19 cellular contexts compared by ENCODE assay signal in genomic region chr2:3486047-3487027, GRCh38.
"Had no signal": no experiment of that assay in that cellular context is flagged by ENCODE, and none has a peak within 500 bp of the region (broad histone marks: within the 10 kb centered on the region; RNA-seq: fewer than 3 reads in every experiment).

No MANE protein-coding gene starts in this region.

- H3K27ac ChIP-seq: adrenal gland, coronary artery, esophagus muscularis mucosa, hepatocyte, left lung, ovary, vagina, WERI-Rb-1 had no signal

- H3K27me3 Mint-ChIP-seq: stimulated activated naive B cell treated with anti-CD40 and anti-IgM and Interleukin-4, amounts not matched to agents 10 μg/mL and 1 μg/mL and 100 μg/mL, for 72 hours; T-helper 17 cell had no signal

- H3K9me3 Mint-ChIP-seq: activated T-helper 2 cell treated with anti-CD3 and anti-CD28 coated beads, Interferon-gamma antibody, Interleukin-2, Interleukin-4, amounts not matched to agents 10 μg/mL and 5 μg/mL and 100 μg/mL, durations not matched to agents 14 hours and 24 hours and 36 hours; stimulated activated naive B cell treated with anti-CD40 and anti-IgM and Interleukin-4, amounts not matched to agents 10 μg/mL and 1 μg/mL and 100 μg/mL, for 72 hours had no signal

- ATAC-seq: left lung; stimulated activated naive B cell treated with anti-CD40 and anti-IgM and Interleukin-4, amounts not matched to agents 10 μg/mL and 1 μg/mL and 100 μg/mL, for 72 hours; T-helper 17 cell had no signal

- H3K27me3 ChIP-seq: adrenal gland, esophagus muscularis mucosa, hepatocyte, left lung, ovary, tibial nerve, vagina had no signal

- H3K27ac Mint-ChIP-seq: activated T-helper 2 cell treated with anti-CD3 and anti-CD28 coated beads, Interferon-gamma antibody, Interleukin-2, Interleukin-4, amounts not matched to agents 10 μg/mL and 5 μg/mL and 100 μg/mL, durations not matched to agents 14 hours and 24 hours and 36 hours; stimulated activated naive B cell treated with anti-CD40 and anti-IgM and Interleukin-4, amounts not matched to agents 10 μg/mL and 1 μg/mL and 100 μg/mL, for 72 hours; T-helper 17 cell had no signal

- H3K4me1 ChIP-seq: adrenal gland, left lung, vagina had no signal

- H3K4me3 ChIP-seq: adrenal gland, coronary artery, esophagus muscularis mucosa, hepatocyte, left lung, ovary, tibial nerve, vagina had no signal

- H2AFZ ChIP-seq: hepatocyte had no signal

- H3K9me3 ChIP-seq: adrenal gland, esophagus muscularis mucosa, left lung, ovary, vagina had no signal

- H3K4me3 Mint-ChIP-seq: stimulated activated naive B cell treated with anti-CD40 and anti-IgM and Interleukin-4, amounts not matched to agents 10 μg/mL and 1 μg/mL and 100 μg/mL, for 72 hours; T-helper 17 cell had no signal

- DNase-seq: activated CD4-positive, alpha-beta T cell treated with anti-CD3 and anti-CD28 coated beads, Interleukin-2, amount 50 U/mL, for 48 hours; activated naive CD4-positive, alpha-beta T cell treated with anti-CD3 and anti-CD28 coated beads, Interleukin-2, amount 50 U/mL, for 16 hours; caudate nucleus; islet precursor cell; left lung; mesenchymal stem cell; stimulated activated CD4-positive, alpha-beta T cell treated with anti-CD3 and anti-CD28 coated beads, Interleukin-15, amount 100 ng/mL, for 24 hours; stimulated activated CD4-positive, alpha-beta T cell treated with anti-CD3 and anti-CD28 coated beads, Interleukin-4, amount 100 ng/mL, for 1 hour; stimulated activated naive B cell treated with anti-CD40 and anti-IgM and Interleukin-4, amounts not matched to agents 10 μg/mL and 1 μg/mL and 100 μg/mL, for 72 hours; T-helper 17 cell had no signal

- H3K79me2 ChIP-seq: hepatocyte had no signal

- H3K36me3 ChIP-seq: adrenal gland, ovary, vagina had no signal

- H3K4me2 ChIP-seq: hepatocyte had no signal
